In genomic region chr1:114755006-114755936, GRCh38 we compare ENCODE assay signal across 8 cellular contexts. TPM values are rescaled to one million over a fixed set of nuclear protein-coding genes. Genes with fewer than 3 reads are reported as not detected.
DNase-seq lines count a peak whose midpoint lies in the region; ATAC-seq and TF ChIP-seq lines count a peak whose summit lies in the region.
"Had no signal": no experiment of that assay in that cellular context is flagged by ENCODE, and none has a peak within 500 bp of the region (broad histone marks: within the 10 kb centered on the region; RNA-seq: fewer than 3 reads in every experiment).

No MANE protein-coding gene starts in this region.

- CTCF ChIA-PET in Panc1 (lab: Charles Lee), result no interaction called here

- no peaks in the 10 kb centered on the region for H3K27me3 ChIP-seq in HAP-1 (ENCODE audit: low read depth)
- H3K27me3 ChIP-seq in Panc1 (ENCODE audit: control insufficient read depth, insufficient read depth, low read length), result no peaks in the 10 kb centered on the region
- no peaks in the 10 kb centered on the region for H3K27me3 ChIP-seq in esophagus muscularis mucosa

- in situ Hi-C loops in HAP-1 (cut with MboI; ENCODE audit: low sequenced_read_pairs) (no loop called here), Panc1 (cut with HindIII; ENCODE audit: low pct_unique_long_range_greater_than_20kb, low sequenced_read_pairs) (no loop called here)

- WGBS in esophagus muscularis mucosa, result 56% methylated on average over 7 of the region's 7 CpGs

- DNase-seq in HAP-1 (ENCODE audit: low spot score in 2 of 2), result no peak
- DNase-seq in Panc1 (ENCODE audit: low read depth, low spot score), result no peak
- DNase-seq in esophagus muscularis mucosa (ENCODE audit: extremely low spot score), result no peak
- DNase-seq in skeletal muscle cell (ENCODE audit: low read depth), result no peak
- no peak for DNase-seq in hepatic stellate cell (ENCODE audit: low spot score)
- no peak for DNase-seq in NCI-H2196 (lab: John Stamatoyannopoulos, UW; ENCODE audit: unreplicated experiment)
- DNase-seq: effector CD8-positive, alpha-beta T cell had no signal

- BruUV-seq in Panc1 (replicated peaks; lab: Mats Ljungman, UMichigan), result no TSS peak

- no peak for TF ChIP-seq POLR2A in esophagus muscularis mucosa (IDR thresholded peaks at IDR 0.05; ENCODE audit: low read depth)

- intact Hi-C loops in Panc1 (cut with micrococcal nuclease; ENCODE audit: unreplicated experiment), result no loop called here
- intact Hi-C loops in esophagus muscularis mucosa (cut with DNase I), result loop anchor here (5.0 kb wide), 2 partner anchors 38 to 173 kb away; partner anchors contain the start of genes BCAS2 and NRAS

- H3K36me3 ChIP-seq in HAP-1 (replicated peaks) (peaks cover 14% of the 10 kb centered on the region), Panc1 (ENCODE audit: control insufficient read depth, insufficient read depth, low read length) (peaks cover 9% of the 10 kb centered on the region), esophagus muscularis mucosa (no peaks in the 10 kb centered on the region)

- H3K9me3 ChIP-seq in HAP-1 (no peaks in the 10 kb centered on the region), Panc1 (ENCODE audit: control insufficient read depth, insufficient read depth, low read depth, low read length) (no peaks in the 10 kb centered on the region), esophagus muscularis mucosa (no peaks in the 10 kb centered on the region)

- ATAC-seq in Panc1, result no peak
- ATAC-seq in GM19328 (IDR thresholded peaks at IDR 0.05; ENCODE audit: unreplicated experiment), result no peak

- TF ChIP-seq EP300 in esophagus muscularis mucosa (IDR thresholded peaks at IDR 0.05), result no peak

- H3K4me1 ChIP-seq in HAP-1 (peaks cover 28% of the 10 kb centered on the region), Panc1 (ENCODE audit: control insufficient read depth, insufficient read depth, low read length) (peaks cover 30% of the 10 kb centered on the region), esophagus muscularis mucosa (peaks cover 67 to 74% (median 73%) of the 10 kb centered on the region in 4 donors)

- peak overlapping the region; percentile 100 for H3K4me3 ChIP-seq in HAP-1
- H3K4me3 ChIP-seq in Panc1 (ENCODE audit: low read depth in 2 of 2, low read length in 2 of 2), result peak overlapping the region; percentile 89 to 98
- peak overlapping the region; percentile 75 to 96 (median 91) for H3K4me3 ChIP-seq in esophagus muscularis mucosa
- H3K4me3 ChIP-seq in skeletal muscle cell (ENCODE audit: low read depth, low read length), result peak overlapping the region; percentile 93

- H3K27ac ChIP-seq in Panc1 (ENCODE audit: low read length) (0 out of 2 replicates have a peak overlapping the region, but pooled peaks have one; percentile 99), esophagus muscularis mucosa (replicated peaks in 1 of 4) (peak overlapping the region in 2 of 4 donors; percentile 99)

- POLR2A ChIA-PET in Panc1 (lab: Charles Lee), result no interaction called here

- TF ChIP-seq CTCF in Panc1 (IDR thresholded peaks at IDR 0.05), result no peak
- TF ChIP-seq CTCF in esophagus muscularis mucosa (IDR thresholded peaks at IDR 0.05), result no peak

RNA-seq across cellular contexts. Expression of gene CSDE1, which starts 2.5 kb away (rescaled TPM):
- 347 TPM for total RNA-seq in Panc1 (2021; ENCODE audit: unreplicated experiment)
- 170 TPM for polyA plus RNA-seq in Panc1 (2012; ENCODE audit: insufficient read length)
- total RNA-seq in esophagus muscularis mucosa, result 1,000 to 10,000 TPM in 2 of 4 donors, 100 to 1,000 TPM in 2; 614 to 1,394 (median 877) TPM

RNA-seq across cellular contexts. Expression of gene SIKE1, which starts 25.2 kb away (rescaled TPM):
- total RNA-seq in Panc1 (2021; ENCODE audit: unreplicated experiment), result 29.7 TPM
- 22.7 TPM for polyA plus RNA-seq in Panc1 (2012; ENCODE audit: insufficient read length)
- total RNA-seq in esophagus muscularis mucosa, result 10 to 100 TPM; 31.5 to 60.7 (median 50.9) TPM

RNA-seq across cellular contexts. Expression of gene NRAS, which starts 38.7 kb away (rescaled TPM):
- total RNA-seq in Panc1 (2021; ENCODE audit: unreplicated experiment) (50.2 TPM), esophagus muscularis mucosa (10 to 100 TPM; 12.1 to 20.9 (median 14.7) TPM)
- 20.0 TPM for polyA plus RNA-seq in Panc1 (2012; ENCODE audit: insufficient read length)

RNA-seq across cellular contexts. Expression of gene AMPD1, which starts 59.9 kb away (rescaled TPM):
- total RNA-seq in Panc1 (2021; ENCODE audit: unreplicated experiment) (not detected), esophagus muscularis mucosa (not detected)
- polyA plus RNA-seq in Panc1 (2012; ENCODE audit: insufficient read length), result not detected
